1 cellular context compared by ENCODE assay signal in genomic region chr1:70685300-70686286, GRCh38.
TF ChIP-seq lines count a peak whose summit lies in the region.

No MANE protein-coding gene starts in this region.

TF ChIP-seq in K562, 482 proteins besides CTCF, POLR2A, EP300 and RAD21 (continued from another document and continues in another):
- TF ChIP-seq MGA (IDR thresholded peaks at IDR 0.05) (peak; percentile 51), TCF7L2 (IDR thresholded peaks at IDR 0.05; ENCODE audit: low read depth, low read length) (no peak), NCOA4 (IDR thresholded peaks at IDR 0.05; ENCODE audit: partially characterized antibody) (no peak), SFPQ (IDR thresholded peaks at IDR 0.05; ENCODE audit: low read depth, low read length) (no peak), NEUROD1 (IDR thresholded peaks at IDR 0.05; ENCODE audit: borderline replicate concordance, low read depth, low read length, partially characterized antibody) (no peak), ARNT (IDR thresholded peaks at IDR 0.05) (no peak), BCLAF1 (IDR thresholded peaks at IDR 0.05; ENCODE audit: borderline replicate concordance in 1 of 2, control insufficient read depth in 1 of 2, low read depth in 2 of 2, low read length in 1 of 2) (no peak), RBM34 (IDR thresholded peaks at IDR 0.05; ENCODE audit: borderline replicate concordance, insufficient read depth, low read length) (no peak), HDAC6 (IDR thresholded peaks at IDR 0.05; ENCODE audit: low read depth, low read length) (no peak), ILK (tag; IDR thresholded peaks at IDR 0.05; ENCODE audit: borderline replicate concordance, low read depth) (no peak), SAFB (IDR thresholded peaks at IDR 0.05; ENCODE audit: borderline replicate concordance, low read depth, low read length) (no peak), GTF2E2 (tag; IDR thresholded peaks at IDR 0.05) (no peak), PCBP2 (IDR thresholded peaks at IDR 0.05; ENCODE audit: low read depth, low read length, poor library complexity, severe bottlenecking) (no peak), CHAMP1 (IDR thresholded peaks at IDR 0.05) (peak; percentile 84), ZNF436 (CRISPR knock-in tag; IDR thresholded peaks at IDR 0.05) (no peak), ZFPM2 (CRISPR knock-in tag; IDR thresholded peaks at IDR 0.05) (no peak), E2F4 (CRISPR knock-in tag; IDR thresholded peaks at IDR 0.05; ENCODE audit: low read depth) (no peak), SRF (CRISPR knock-in tag; IDR thresholded peaks at IDR 0.05) (no peak)
- TF ChIP-seq, protein P1, sequence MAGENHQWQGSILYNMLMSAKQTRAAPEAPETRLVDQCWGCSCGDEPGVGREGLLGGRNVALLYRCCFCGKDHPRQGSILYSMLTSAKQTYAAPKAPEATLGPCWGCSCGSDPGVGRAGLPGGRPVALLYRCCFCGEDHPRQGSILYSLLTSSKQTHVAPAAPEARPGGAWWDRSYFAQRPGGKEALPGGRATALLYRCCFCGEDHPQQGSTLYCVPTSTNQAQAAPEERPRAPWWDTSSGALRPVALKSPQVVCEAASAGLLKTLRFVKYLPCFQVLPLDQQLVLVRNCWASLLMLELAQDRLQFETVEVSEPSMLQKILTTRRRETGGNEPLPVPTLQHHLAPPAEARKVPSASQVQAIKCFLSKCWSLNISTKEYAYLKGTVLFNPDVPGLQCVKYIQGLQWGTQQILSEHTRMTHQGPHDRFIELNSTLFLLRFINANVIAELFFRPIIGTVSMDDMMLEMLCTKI (IDR thresholded peaks at IDR 0.05; ENCODE audit: partially characterized antibody): no peak
- TF ChIP-seq, protein P2, sequence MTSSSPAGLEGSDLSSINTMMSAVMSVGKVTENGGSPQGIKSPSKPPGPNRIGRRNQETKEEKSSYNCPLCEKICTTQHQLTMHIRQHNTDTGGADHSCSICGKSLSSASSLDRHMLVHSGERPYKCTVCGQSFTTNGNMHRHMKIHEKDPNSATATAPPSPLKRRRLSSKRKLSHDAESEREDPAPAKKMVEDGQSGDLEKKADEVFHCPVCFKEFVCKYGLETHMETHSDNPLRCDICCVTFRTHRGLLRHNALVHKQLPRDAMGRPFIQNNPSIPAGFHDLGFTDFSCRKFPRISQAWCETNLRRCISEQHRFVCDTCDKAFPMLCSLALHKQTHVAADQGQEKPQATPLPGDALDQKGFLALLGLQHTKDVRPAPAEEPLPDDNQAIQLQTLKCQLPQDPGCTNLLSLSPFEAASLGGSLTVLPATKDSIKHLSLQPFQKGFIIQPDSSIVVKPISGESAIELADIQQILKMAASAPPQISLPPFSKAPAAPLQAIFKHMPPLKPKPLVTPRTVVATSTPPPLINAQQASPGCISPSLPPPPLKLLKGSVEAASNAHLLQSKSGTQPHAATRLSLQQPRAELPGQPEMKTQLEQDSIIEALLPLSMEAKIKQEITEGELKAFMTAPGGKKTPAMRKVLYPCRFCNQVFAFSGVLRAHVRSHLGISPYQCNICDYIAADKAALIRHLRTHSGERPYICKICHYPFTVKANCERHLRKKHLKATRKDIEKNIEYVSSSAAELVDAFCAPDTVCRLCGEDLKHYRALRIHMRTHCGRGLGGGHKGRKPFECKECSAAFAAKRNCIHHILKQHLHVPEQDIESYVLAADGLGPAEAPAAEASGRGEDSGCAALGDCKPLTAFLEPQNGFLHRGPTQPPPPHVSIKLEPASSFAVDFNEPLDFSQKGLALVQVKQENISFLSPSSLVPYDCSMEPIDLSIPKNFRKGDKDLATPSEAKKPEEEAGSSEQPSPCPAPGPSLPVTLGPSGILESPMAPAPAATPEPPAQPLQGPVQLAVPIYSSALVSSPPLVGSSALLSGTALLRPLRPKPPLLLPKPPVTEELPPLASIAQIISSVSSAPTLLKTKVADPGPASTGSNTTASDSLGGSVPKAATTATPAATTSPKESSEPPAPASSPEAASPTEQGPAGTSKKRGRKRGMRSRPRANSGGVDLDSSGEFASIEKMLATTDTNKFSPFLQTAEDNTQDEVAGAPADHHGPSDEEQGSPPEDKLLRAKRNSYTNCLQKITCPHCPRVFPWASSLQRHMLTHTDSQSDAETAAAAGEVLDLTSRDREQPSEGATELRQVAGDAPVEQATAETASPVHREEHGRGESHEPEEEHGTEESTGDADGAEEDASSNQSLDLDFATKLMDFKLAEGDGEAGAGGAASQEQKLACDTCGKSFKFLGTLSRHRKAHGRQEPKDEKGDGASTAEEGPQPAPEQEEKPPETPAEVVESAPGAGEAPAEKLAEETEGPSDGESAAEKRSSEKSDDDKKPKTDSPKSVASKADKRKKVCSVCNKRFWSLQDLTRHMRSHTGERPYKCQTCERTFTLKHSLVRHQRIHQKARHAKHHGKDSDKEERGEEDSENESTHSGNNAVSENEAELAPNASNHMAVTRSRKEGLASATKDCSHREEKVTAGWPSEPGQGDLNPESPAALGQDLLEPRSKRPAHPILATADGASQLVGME (CRISPR knock-in tag; IDR thresholded peaks at IDR 0.05): no peak
